8 cellular contexts compared by ENCODE assay signal in the genomic region with DNA sequence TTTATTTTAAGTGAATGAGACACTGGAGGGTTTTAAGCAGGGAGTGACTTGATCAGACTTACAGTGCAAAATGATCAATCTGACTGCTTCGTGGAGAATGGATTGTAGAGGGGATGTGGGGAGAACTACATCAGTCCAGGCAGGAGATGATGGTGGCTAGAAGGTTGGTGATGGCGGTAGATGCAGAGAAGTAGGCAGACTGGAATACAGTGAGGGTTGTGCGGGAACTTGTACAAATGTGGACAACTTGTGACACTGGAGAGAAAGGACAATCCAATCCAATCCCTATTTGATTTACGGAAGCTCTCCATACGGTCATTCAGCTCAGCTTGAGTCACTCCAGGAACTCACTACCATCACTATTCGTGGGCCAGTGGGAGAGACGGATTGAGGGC. TPM values are rescaled to one million over a fixed set of nuclear protein-coding genes. Genes with fewer than 3 reads are reported as not detected.
DNase-seq lines count a peak whose midpoint lies in the region; ATAC-seq and TF ChIP-seq lines count a peak whose summit lies in the region.

No MANE protein-coding gene starts in this region.

- H3K36me3 ChIP-seq in Karpas-422 (ENCODE audit: insufficient read depth, low read length): peaks cover 5% of the 10 kb centered on the region; the same call in 1 of the 2 replicates
- peaks cover 0 to 28% (median 0%) of the 10 kb centered on the region in 3 experiments for H3K36me3 ChIP-seq in naive thymus-derived CD4-positive, alpha-beta T cell (ENCODE audit: control insufficient read depth in 2 of 3, insufficient read depth in 3 of 3, low read length in 3 of 3)

- peaks cover 6 to 22% (median 21%) of the 10 kb centered on the region in 5 donors for H3K36me3 Mint-ChIP-seq in naive thymus-derived CD4-positive, alpha-beta T cell

- no peaks in the 10 kb centered on the region for H3K9me3 Mint-ChIP-seq in naive thymus-derived CD4-positive, alpha-beta T cell

- intact Hi-C loops in naive thymus-derived CD4-positive, alpha-beta T cell (cut with micrococcal nuclease): loop anchor here (1.0 to 10.0 kb wide), 16 partner anchors 10 to 1771 kb away; a partner anchor contains a TSS

- H3K27ac ChIP-seq in AG04450 (ENCODE audit: low read depth, low read length): peak overlapping the region; percentile 94
- H3K27ac ChIP-seq in Karpas-422 (ENCODE audit: low read length): peak overlapping the region; percentile 43
- H3K27ac ChIP-seq in coronary artery: peak overlapping the region; percentile 93 to 95
- peak overlapping the region; percentile 80 for H3K27ac ChIP-seq in naive thymus-derived CD4-positive, alpha-beta T cell (ENCODE audit: low read depth, low read length)

- POLR2A ChIA-PET in AG04450 (lab: Yijun Ruan, JAX): interaction anchor here (0.6 to 1.5 kb wide), 11 partner anchors 9 to 440 kb away, joined by 3 to 7 read pairs (median 4); a partner anchor contains a TSS
- POLR2A ChIA-PET in naive thymus-derived CD4-positive, alpha-beta T cell (lab: Charles Lee): interaction anchor here (0.6 to 2.3 kb wide), 8 partner anchors 9 to 450 kb away, joined by 3 to 7 read pairs (median 3); a partner anchor contains a TSS

- H3K4me3 ChIP-seq in AG04450 (ENCODE audit: low read depth, low read length) (peak overlapping the region; percentile 89), Karpas-422 (ENCODE audit: low read length) (peak overlapping the region; percentile 83), coronary artery (peak overlapping the region; percentile 93)
- peak overlapping the region; percentile 76 for H3K4me3 ChIP-seq in naive thymus-derived CD4-positive, alpha-beta T cell (ENCODE audit: low read length)

- TF ChIP-seq CTCF in AG04450 (IDR thresholded peaks at IDR 0.05; ENCODE audit: low read depth, low read length) (no peak), coronary artery (IDR thresholded peaks at IDR 0.05) (no peak)

- peaks cover 24% of the 10 kb centered on the region for H3K4me1 ChIP-seq in Karpas-422 (ENCODE audit: low read length)
- peaks cover 18 to 23% of the 10 kb centered on the region in 2 donors for H3K4me1 ChIP-seq in naive thymus-derived CD4-positive, alpha-beta T cell (ENCODE audit: control insufficient read depth in 2 of 2, insufficient read depth in 2 of 2, low read length in 2 of 2)

- CTCF ChIA-PET in AG04450 (lab: Charles Lee): interaction anchor here (1.2 to 2.5 kb wide), 5 partner anchors 9 to 166 kb away, joined by 3 to 21 read pairs (median 5); no protein-coding TSS in a partner anchor
- CTCF ChIA-PET in naive thymus-derived CD4-positive, alpha-beta T cell (lab: Charles Lee): interaction anchor here (0.8 to 1.5 kb wide), 3 partner anchors 40 to 166 kb away, joined by 3 to 4 read pairs (median 4); no protein-coding TSS in a partner anchor

- H2AFZ ChIP-seq in Karpas-422 (ENCODE audit: low read length): peak overlapping the region; percentile 46; the same call in 1 of the 2 replicates

- H3K9me3 ChIP-seq in AG04450 (ENCODE audit: control insufficient read depth, insufficient read depth, low read length) (no peaks in the 10 kb centered on the region; the same call in 1 of the 2 replicates), Karpas-422 (ENCODE audit: low read length) (no peaks in the 10 kb centered on the region)
- no peaks in the 10 kb centered on the region for H3K9me3 ChIP-seq in naive thymus-derived CD4-positive, alpha-beta T cell (ENCODE audit: control insufficient read depth in 2 of 3, low read length in 3 of 3)

- peaks cover 32 to 53% (median 44%) of the 10 kb centered on the region in 7 donors for H3K4me1 Mint-ChIP-seq in naive thymus-derived CD4-positive, alpha-beta T cell

- H3K4me3 Mint-ChIP-seq in naive thymus-derived CD4-positive, alpha-beta T cell: peak overlapping the region; percentile 85 to 98 (median 93)

- peak overlapping the region; percentile 93 for H3K4me2 ChIP-seq in Karpas-422 (ENCODE audit: low read depth, low read length, poor library complexity, severe bottlenecking)

- H4K20me1 ChIP-seq in Karpas-422 (ENCODE audit: insufficient read depth, low read depth, low read length): peaks cover 23% of the 10 kb centered on the region

- ATAC-seq in naive thymus-derived CD4-positive, alpha-beta T cell: no peak
- no peak for ATAC-seq in HG02678 (IDR thresholded peaks at IDR 0.05; ENCODE audit: unreplicated experiment)

- H3K79me2 ChIP-seq in Karpas-422 (ENCODE audit: low read length): peaks cover 45% of the 10 kb centered on the region

- peak overlapping the region; percentile 75 to 95 (median 93) for H3K27ac Mint-ChIP-seq in naive thymus-derived CD4-positive, alpha-beta T cell

- no peaks in the 10 kb centered on the region for H3K27me3 ChIP-seq in AG04450 (ENCODE audit: control insufficient read depth, insufficient read depth, low read length)
- H3K27me3 ChIP-seq in Karpas-422 (ENCODE audit: low read length): no peaks in the 10 kb centered on the region
- no peaks in the 10 kb centered on the region for H3K27me3 ChIP-seq in naive thymus-derived CD4-positive, alpha-beta T cell (ENCODE audit: control insufficient read depth in 2 of 2, insufficient read depth in 2 of 2, low read length in 2 of 2)

- peak overlapping the region; percentile 96 for H3K9ac ChIP-seq in Karpas-422 (ENCODE audit: low read length)

- no peaks in the 10 kb centered on the region for H3K9me2 ChIP-seq in Karpas-422 (replicated peaks; ENCODE audit: insufficient read depth, low read length)

- H3K27me3 Mint-ChIP-seq in naive thymus-derived CD4-positive, alpha-beta T cell: no peaks in the 10 kb centered on the region

- no peak for DNase-seq in AG04450 (ENCODE audit: low read depth, low spot score)
- no peak for DNase-seq in Karpas-422
- no peak for DNase-seq in coronary artery (ENCODE audit: low spot score)
- DNase-seq in naive thymus-derived CD4-positive, alpha-beta T cell: no peak
- DNase-seq in AG08396 (ENCODE audit: low spot score): no peak
- no peak for DNase-seq in NK-92 (lab: John Stamatoyannopoulos, UW; ENCODE audit: unreplicated experiment)
- no peak for DNase-seq in activated CD4-positive, alpha-beta T cell treated with anti-CD3 and anti-CD28 coated beads for 1 hour

RNA-seq across cellular contexts. Expression of a gene that starts 0.6 kb away (rescaled TPM):
- 6.5 and 6.7 TPM in 2 replicates for polyA plus RNA-seq in AG04450 (2011; rRNA removed)
- polyA minus RNA-seq in AG04450 (2011; rRNA and poly(A)+ RNA removed): 7.8 and 10.2 TPM in 2 replicates
- total RNA-seq in Karpas-422 (2014; rRNA removed; shearing (Covaris generic); ENCODE audit: low replicate concordance): 3.9 and 4.3 TPM in 2 replicates
- 1 to 10 TPM; 2.3 to 7.4 (median 2.8) TPM for total RNA-seq in naive thymus-derived CD4-positive, alpha-beta T cell
- 1 to 10 TPM; 4.1 to 5.5 TPM for polyA plus RNA-seq in naive thymus-derived CD4-positive, alpha-beta T cell

RNA-seq across cellular contexts. Expression of a gene that starts 0.7 kb away (rescaled TPM):
- 35.1 and 37.0 TPM in 2 replicates for polyA plus RNA-seq in AG04450 (2011; rRNA removed)
- polyA minus RNA-seq in AG04450 (2011; rRNA and poly(A)+ RNA removed): 43.3 and 50.3 TPM in 2 replicates
- 25.0 and 36.7 TPM in 2 replicates for total RNA-seq in Karpas-422 (2014; rRNA removed; shearing (Covaris generic); ENCODE audit: low replicate concordance)
- 10 to 100 TPM; 27.2 to 40.6 (median 34.5) TPM for total RNA-seq in naive thymus-derived CD4-positive, alpha-beta T cell
- 10 to 100 TPM in 1 of 2 donors, 1 to 10 TPM in 1; 8.2 to 12.6 TPM for polyA plus RNA-seq in naive thymus-derived CD4-positive, alpha-beta T cell

RNA-seq across cellular contexts. Expression of a gene that starts 39.3 kb away (rescaled TPM):
- polyA plus RNA-seq in AG04450 (2011; rRNA removed): 6.6 and 9.7 TPM in 2 replicates
- 10.2 and 21.5 TPM in 2 replicates for polyA minus RNA-seq in AG04450 (2011; rRNA and poly(A)+ RNA removed)
- 3.9 and 5.4 TPM in 2 replicates for total RNA-seq in Karpas-422 (2014; rRNA removed; shearing (Covaris generic); ENCODE audit: low replicate concordance)
- 10 to 100 TPM in 2 of 5 experiments, 1 to 10 TPM in 3; 5.2 to 16.5 (median 9.6) TPM for total RNA-seq in naive thymus-derived CD4-positive, alpha-beta T cell
- polyA plus RNA-seq in naive thymus-derived CD4-positive, alpha-beta T cell: 1 to 10 TPM; 3.2 to 3.9 TPM

RNA-seq across cellular contexts. Expression of a gene that starts 55.3 kb away (rescaled TPM):
- not detected in 2 replicates for polyA plus RNA-seq in AG04450 (2011; rRNA removed)
- polyA minus RNA-seq in AG04450 (2011; rRNA and poly(A)+ RNA removed): not detected in 2 replicates
- not detected in 2 replicates for total RNA-seq in Karpas-422 (2014; rRNA removed; shearing (Covaris generic); ENCODE audit: low replicate concordance)
- total RNA-seq in naive thymus-derived CD4-positive, alpha-beta T cell: not detected
- polyA plus RNA-seq in naive thymus-derived CD4-positive, alpha-beta T cell: under 1 TPM in 1 of 2 donors, not detected in 1; 0.11 TPM

Comparison
In these comparisons a context has a peak if more than half of its experiments do, and no peak if none do; other contexts are left out.
1. H3K27ac ChIP-seq: peak in every context shown above with its lines; median percentile 94 in AG04450; 94 in coronary artery; 80 in naive thymus-derived CD4-positive, alpha-beta T cell; 43 in Karpas-422.